20 cellular contexts compared by ENCODE assay signal in the genomic region with DNA sequence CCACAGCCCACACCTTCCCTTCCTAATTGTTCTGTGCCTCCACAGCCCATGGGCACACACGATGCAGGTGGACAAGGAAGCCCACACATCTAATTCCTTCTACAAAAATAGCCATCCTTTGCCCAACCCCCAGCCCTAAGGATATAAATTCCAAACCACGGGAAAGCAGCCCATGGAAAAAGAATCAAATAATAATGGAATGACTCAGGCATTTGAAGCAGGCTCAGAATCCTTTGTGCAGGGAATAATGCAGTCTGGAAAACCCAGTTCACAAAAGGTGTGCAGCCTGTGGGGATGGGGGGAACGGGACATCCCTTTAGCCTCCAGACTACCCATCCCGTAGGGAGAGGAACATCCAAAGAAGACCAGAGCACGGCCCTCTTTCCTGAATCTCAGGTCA.
"Had no signal": no experiment of that assay in that cellular context is flagged by ENCODE, and none has a peak within 500 bp of the region (broad histone marks: within the 10 kb centered on the region; RNA-seq: fewer than 3 reads in every experiment).

No MANE protein-coding gene starts in this region.

- ATAC-seq: activated naive CD8-positive, alpha-beta T cell treated with anti-CD3 and anti-CD28 coated beads, Interleukin-2, amount 50 U/mL, for 24 hours; activated T-helper 17 cell treated with anti-CD3 and anti-CD28 coated beads, Interleukin-2, amount 50 U/mL, for 72 hours; body of pancreas; foreskin keratinocyte; natural killer cell; stimulated activated naive B cell treated with anti-CD40 and anti-IgM and Interleukin-4, amounts not matched to agents 10 μg/mL and 1 μg/mL and 100 μg/mL, for 72 hours had no signal

- H3K27ac ChIP-seq: body of pancreas, coronary artery, esophagus squamous epithelium, foreskin keratinocyte, right atrium auricular region, thyroid gland, uterus had no signal

- H3K36me3 ChIP-seq: esophagus squamous epithelium, right atrium auricular region, thyroid gland, uterus had no signal

- H3K36me3 Mint-ChIP-seq: natural killer cell; stimulated activated naive B cell treated with anti-CD40 and anti-IgM and Interleukin-4, amounts not matched to agents 10 μg/mL and 1 μg/mL and 100 μg/mL, for 72 hours had no signal

- H3K4me1 ChIP-seq: body of pancreas, esophagus squamous epithelium, foreskin keratinocyte, right atrium auricular region, uterus had no signal

- H3K27ac Mint-ChIP-seq: activated naive CD8-positive, alpha-beta T cell treated with anti-CD3 and anti-CD28 coated beads, Interleukin-2, amount 50 U/mL, for 24 hours; activated T-helper 17 cell treated with anti-CD3 and anti-CD28 coated beads, Interleukin-2, amount 50 U/mL, for 72 hours; natural killer cell; stimulated activated naive B cell treated with anti-CD40 and anti-IgM and Interleukin-4, amounts not matched to agents 10 μg/mL and 1 μg/mL and 100 μg/mL, for 72 hours had no signal

- H3K9me3 Mint-ChIP-seq: activated naive CD8-positive, alpha-beta T cell treated with anti-CD3 and anti-CD28 coated beads, Interleukin-2, amount 50 U/mL, for 24 hours; activated T-helper 17 cell treated with anti-CD3 and anti-CD28 coated beads, Interleukin-2, amount 50 U/mL, for 72 hours; stimulated activated naive B cell treated with anti-CD40 and anti-IgM and Interleukin-4, amounts not matched to agents 10 μg/mL and 1 μg/mL and 100 μg/mL, for 72 hours had no signal

- DNase-seq: activated CD4-positive, alpha-beta T cell treated with anti-CD3 and anti-CD28 coated beads for 1 hour; activated CD4-positive, alpha-beta T cell treated with anti-CD3 and anti-CD28 coated beads, Interleukin-2, amount 50 U/mL, for 4 hours; activated naive CD4-positive, alpha-beta T cell treated with Interleukin-2 at 50 U/mL for 16 hours; activated naive CD8-positive, alpha-beta T cell treated with anti-CD3 and anti-CD28 coated beads, Interleukin-2, amount 50 U/mL, for 24 hours; body of pancreas; caudate nucleus; esophagus squamous epithelium; foreskin keratinocyte; kidney glomerular epithelial cell; mesenchymal stem cell; natural killer cell; nucleus accumbens; stimulated activated CD4-positive, alpha-beta T cell treated with anti-CD3 and anti-CD28 coated beads, Interleukin-2, amount 100 ng/mL, for 48 hours; stimulated activated naive B cell treated with anti-CD40 and anti-IgM and Interleukin-4, amounts not matched to agents 10 μg/mL and 1 μg/mL and 100 μg/mL, for 72 hours; T-helper 9 cell; uterus had no signal

- H3K27me3 ChIP-seq: body of pancreas, esophagus squamous epithelium, foreskin keratinocyte, right atrium auricular region, thyroid gland, uterus had no signal

- H3K9me3 ChIP-seq: body of pancreas, esophagus squamous epithelium, right atrium auricular region, thyroid gland, uterus had no signal

- H3K4me3 ChIP-seq: body of pancreas, coronary artery, esophagus squamous epithelium, right atrium auricular region, thyroid gland, uterus had no signal
